8 cellular contexts compared by ENCODE assay signal in genomic region chr2:127810156-127810636, GRCh38. TPM values are rescaled to one million over a fixed set of nuclear protein-coding genes. Genes with fewer than 3 reads are reported as not detected.
A peak's percentile ranks its signal among the peaks of the same experiment; 100 is the strongest.
DNase-seq lines count a peak whose midpoint lies in the region; ATAC-seq, FAIRE-seq and TF ChIP-seq lines count a peak whose summit lies in the region.

No MANE protein-coding gene starts in this region.

- peaks cover 11% of the 10 kb centered on the region for H3K36me3 Mint-ChIP-seq in endothelial cell (ENCODE audit: low read depth, unreplicated experiment)
- H3K36me3 Mint-ChIP-seq in natural killer cell treated with Interleukin-12 subunit alpha and Interleukin-12 subunit beta and Interleukin-15 and Interleukin-18, amount 100 ng/mL, for 72 hours, result peaks cover 11% of the 10 kb centered on the region

- ATAC-seq in natural killer cell treated with Interleukin-12 subunit alpha and Interleukin-12 subunit beta and Interleukin-15 and Interleukin-18, amount 100 ng/mL, for 72 hours, result no peak
- ATAC-seq in HG02678 (IDR thresholded peaks at IDR 0.05; ENCODE audit: unreplicated experiment) (no peak), HG03521 (IDR thresholded peaks at IDR 0.05; ENCODE audit: unreplicated experiment) (no peak)

- H3K4me1 Mint-ChIP-seq in endothelial cell (ENCODE audit: unreplicated experiment), result peaks cover 16% of the 10 kb centered on the region
- peaks cover 38 to 40% of the 10 kb centered on the region in 2 donors for H3K4me1 Mint-ChIP-seq in natural killer cell treated with Interleukin-12 subunit alpha and Interleukin-12 subunit beta and Interleukin-15 and Interleukin-18, amount 100 ng/mL, for 72 hours (ENCODE audit: low read depth in 2 of 2)

- no peaks in the 10 kb centered on the region for H3K9me3 Mint-ChIP-seq in endothelial cell (ENCODE audit: unreplicated experiment)
- H3K9me3 Mint-ChIP-seq in natural killer cell treated with Interleukin-12 subunit alpha and Interleukin-12 subunit beta and Interleukin-15 and Interleukin-18, amount 100 ng/mL, for 72 hours, result no peaks in the 10 kb centered on the region

- peak overlapping the region; percentile 97 for H3K27ac Mint-ChIP-seq in endothelial cell (ENCODE audit: unreplicated experiment)
- H3K27ac Mint-ChIP-seq in natural killer cell treated with Interleukin-12 subunit alpha and Interleukin-12 subunit beta and Interleukin-15 and Interleukin-18, amount 100 ng/mL, for 72 hours, result peak overlapping the region; percentile 99 to 100

- peak overlapping the region; percentile 100 for H3K4me3 Mint-ChIP-seq in endothelial cell (ENCODE audit: unreplicated experiment)
- peak overlapping the region; percentile 100 for H3K4me3 Mint-ChIP-seq in natural killer cell treated with Interleukin-12 subunit alpha and Interleukin-12 subunit beta and Interleukin-15 and Interleukin-18, amount 100 ng/mL, for 72 hours

- peak; percentile 32 for FAIRE-seq in RCC 7860 (lab: Jason Lieb, UNC)

- H3K27me3 Mint-ChIP-seq in endothelial cell (ENCODE audit: unreplicated experiment), result peaks cover 12% of the 10 kb centered on the region
- H3K27me3 Mint-ChIP-seq in natural killer cell treated with Interleukin-12 subunit alpha and Interleukin-12 subunit beta and Interleukin-15 and Interleukin-18, amount 100 ng/mL, for 72 hours, result no peaks in the 10 kb centered on the region

- no peak for TF ChIP-seq CTCF in endothelial cell (IDR thresholded peaks at IDR 0.05; ENCODE audit: unreplicated experiment)

- peak; percentile 15 for DNase-seq in NCI-H1092 treated with DMSO at 0.1 percent for 48 hours (lab: John Stamatoyannopoulos, UW)
- DNase-seq in NCI-H1092 (lab: John Stamatoyannopoulos, UW), result no peak
- no peak for DNase-seq in RCC 7860 (ENCODE audit: low spot score)
- no peak for DNase-seq in endothelial cell (ENCODE audit: low spot score)
- DNase-seq in natural killer cell treated with Interleukin-12 subunit alpha and Interleukin-12 subunit beta and Interleukin-15 and Interleukin-18, amount 100 ng/mL, for 72 hours (ENCODE audit: low spot score), result no peak
- DNase-seq in NCI-H1048 (lab: John Stamatoyannopoulos, UW), result no peak

RNA-seq across cellular contexts. Expression of gene WDR33, which starts 0.8 kb away (rescaled TPM):
- 52.1 TPM for total RNA-seq in endothelial cell (ENCODE audit: unreplicated experiment)
- 10 to 100 TPM; 70.6 to 85.3 TPM for total RNA-seq in natural killer cell treated with Interleukin-12 subunit alpha and Interleukin-12 subunit beta and Interleukin-15 and Interleukin-18, amount 100 ng/mL, for 72 hours

RNA-seq across cellular contexts. Expression of gene POLR2D, which starts 47.8 kb away (rescaled TPM):
- total RNA-seq in endothelial cell (ENCODE audit: unreplicated experiment), result 24.4 TPM
- total RNA-seq in natural killer cell treated with Interleukin-12 subunit alpha and Interleukin-12 subunit beta and Interleukin-15 and Interleukin-18, amount 100 ng/mL, for 72 hours, result 10 to 100 TPM; 54.7 to 71.9 TPM
